24 cellular contexts compared by ENCODE assay signal in the genomic region with DNA sequence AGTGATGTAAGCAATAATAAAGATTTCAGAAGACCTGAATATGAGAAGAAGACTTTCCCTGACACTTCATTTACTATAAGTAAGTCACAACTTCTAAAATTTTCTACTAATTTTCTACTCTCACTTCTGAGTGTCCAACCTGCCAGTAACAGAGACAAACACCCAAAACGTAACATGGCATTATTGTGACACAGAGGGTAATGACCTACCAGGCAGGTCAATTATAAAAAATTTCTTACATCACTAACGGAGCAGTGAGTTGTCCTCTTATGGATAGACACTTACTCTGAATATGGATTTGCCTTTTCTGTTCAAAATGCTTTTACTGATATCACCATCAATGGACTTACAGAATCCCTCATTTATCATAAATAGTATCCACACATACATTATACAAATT.
DNase-seq lines count a peak whose midpoint lies in the region; ATAC-seq, FAIRE-seq and TF ChIP-seq lines count a peak whose summit lies in the region.
"Had no signal": no experiment of that assay in that cellular context is flagged by ENCODE, and none has a peak within 500 bp of the region (broad histone marks: within the 10 kb centered on the region; RNA-seq: fewer than 3 reads in every experiment).

No MANE protein-coding gene starts in this region.

- no peak overlapping the region for H3K4me2 ChIP-seq in HepG2 (ENCODE audit: low read depth, low read length)
- H3K4me2 ChIP-seq: BLaER1 had no signal

- H3K27ac ChIP-seq in liver (ENCODE audit: low read depth in 1 of 2, low read length in 2 of 2) (no peak overlapping the region), HepG2 (ENCODE audit: extremely low read length, insufficient read depth, low read length) (no peak overlapping the region), SJCRH30 (no peak overlapping the region)
- H3K27ac ChIP-seq: 22Rv1, BLaER1 had no signal

- H3K9ac ChIP-seq in liver (ENCODE audit: low read depth in 1 of 2, low read length in 2 of 2) (no peak overlapping the region), HepG2 (ENCODE audit: insufficient read depth, low read depth, low read length) (no peak overlapping the region)
- H3K9ac ChIP-seq: BLaER1 had no signal

- H4K20me1 ChIP-seq in HepG2 (ENCODE audit: insufficient read depth, low read length): no peaks in the 10 kb centered on the region
- H4K20me1 ChIP-seq: BLaER1 had no signal

- H3K9me3 ChIP-seq in liver (ENCODE audit: control insufficient read depth in 4 of 4, low read length in 3 of 4): no peaks in the 10 kb centered on the region
- no peaks in the 10 kb centered on the region; the same call in 1 of the 2 replicates for H3K9me3 ChIP-seq in HepG2 (ENCODE audit: low read length)
- H3K9me3 ChIP-seq in SJCRH30 (replicated peaks): no peaks in the 10 kb centered on the region
- H3K9me3 ChIP-seq: BE2C, BLaER1 had no signal

- H2AFZ ChIP-seq in HepG2 (ENCODE audit: low read length): no peak overlapping the region

- H3K4me3 ChIP-seq in liver (ENCODE audit: low read depth in 1 of 3, low read length in 3 of 3) (no peak overlapping the region), HepG2 (replicated peaks in 1 of 3; ENCODE audit: insufficient read depth in 1 of 3, low read depth in 2 of 3, low read length in 3 of 3) (no peak overlapping the region), SJCRH30 (no peak overlapping the region)
- H3K4me3 ChIP-seq: BLaER1, GM12878 had no signal

- FAIRE-seq in HepG2 (lab: Jason Lieb, UNC): no peak
- FAIRE-seq: GM12878, GM12892, GM18507 had no signal

- H3K4me1 ChIP-seq in liver (ENCODE audit: control insufficient read depth in 4 of 4, insufficient read depth in 4 of 4, low read length in 3 of 4) (peaks cover 0 to 2% (median 0%) of the 10 kb centered on the region in 4 donors), HepG2 (ENCODE audit: insufficient read depth, low read length) (no peaks in the 10 kb centered on the region), SJCRH30 (no peaks in the 10 kb centered on the region)
- H3K4me1 ChIP-seq: BE2C, BLaER1 had no signal

- POLR2A ChIA-PET in HepG2 (lab: Yijun Ruan, JAX): no interaction called here

- TF ChIP-seq EP300 in HepG2 (IDR thresholded peaks at IDR 0.05; ENCODE audit: low read depth in 2 of 2, low read length in 2 of 2): no peak
- TF ChIP-seq EP300 in HepG2 (CRISPR knock-in tag; IDR thresholded peaks at IDR 0.05; ENCODE audit: borderline replicate concordance): no peak

- no peak for TF ChIP-seq RAD21 in liver (IDR thresholded peaks at IDR 0.05)
- TF ChIP-seq RAD21 in HepG2 (CRISPR knock-in tag; IDR thresholded peaks at IDR 0.05): no peak

- no peak for ATAC-seq in HepG2
- peak; percentile 59 for ATAC-seq in left lobe of liver
- ATAC-seq: GM12878 had no signal

- WGBS in liver: 48% methylated on average over 2 of the region's 2 CpGs
- 0% methylated on average over 2 of the region's 2 CpGs for WGBS in HepG2 (ENCODE audit: low lambda C conversion rate)

- H3K79me2 ChIP-seq in HepG2 (ENCODE audit: insufficient read depth, low read length): no peaks in the 10 kb centered on the region

- no peak for TF ChIP-seq CTCF in liver (IDR thresholded peaks at IDR 0.05; ENCODE audit: low read depth, low read length, missing input control)
- TF ChIP-seq CTCF in HepG2 (CRISPR knock-in tag; IDR thresholded peaks at IDR 0.05): no peak

- no TSS peak for BruUV-seq in HepG2 (replicated peaks; lab: Mats Ljungman, UMichigan)

- H3K27me3 ChIP-seq in liver (ENCODE audit: control insufficient read depth in 4 of 4, insufficient read depth in 4 of 4, low read length in 3 of 4) (no peaks in the 10 kb centered on the region), HepG2 (ENCODE audit: control insufficient read depth in 1 of 2, insufficient read depth in 2 of 2, low read length in 2 of 2) (no peaks in the 10 kb centered on the region), SJCRH30 (no peaks in the 10 kb centered on the region)
- H3K27me3 ChIP-seq: BE2C had no signal

- in situ Hi-C loops in HepG2 (cut with HindIII; ENCODE audit: extremely low pct_ligation_motif_present, low pct_unique_long_range_greater_than_20kb): no loop called here

- CTCF ChIA-PET in HepG2 (lab: Yijun Ruan, JAX; ENCODE audit: low intra/inter-chr PET ratio, low total read pairs): no interaction called here

- H3K36me3 ChIP-seq in liver (ENCODE audit: control insufficient read depth in 4 of 4, insufficient read depth in 3 of 4, low read depth in 1 of 4, low read length in 3 of 4) (no peaks in the 10 kb centered on the region), HepG2 (replicated peaks in 1 of 2; ENCODE audit: control insufficient read depth in 1 of 2, insufficient read depth in 2 of 2, low read length in 2 of 2) (no peaks in the 10 kb centered on the region), SJCRH30 (no peaks in the 10 kb centered on the region)
- H3K36me3 ChIP-seq: BE2C, BLaER1 had no signal

- intact Hi-C loops in HepG2 (cut with micrococcal nuclease; ENCODE audit: unreplicated experiment): no loop called here

- DNase-seq in HepG2 (ENCODE audit: low spot score): no peak
- DNase-seq in left lobe of liver (ENCODE audit: low spot score): no peak
- DNase-seq in SIG-M5 (lab: John Stamatoyannopoulos, UW): no peak
- no peak for DNase-seq in SJCRH30
- DNase-seq: ACHN; BE2C; C1 segment of cervical spinal cord; CD4-positive, alpha-beta memory T cell; CD4-positive, CD25-positive, alpha-beta regulatory T cell; CD8-positive, alpha-beta memory T cell; COR-L47; DMS 273 treated with DMSO at 0.1 percent for 48 hours; DMS153; DMS53; DMS79; DND-41; EL; GDM1 had no signal

- TF ChIP-seq POLR2A in HepG2 (IDR thresholded peaks at IDR 0.05; ENCODE audit: insufficient read depth in 1 of 2, low read depth in 2 of 2, low read length in 2 of 2): no peak

TF ChIP-seq in liver, 16 proteins besides CTCF, POLR2A, EP300 and RAD21:
- peak; percentile 59 to 80 for TF ChIP-seq RXRA (IDR thresholded peaks at IDR 0.05)
- no peak for TF ChIP-seq NR2F2 (IDR thresholded peaks at IDR 0.05)

TF ChIP-seq in HepG2, 621 proteins besides CTCF, POLR2A, EP300 and RAD21:
- TF ChIP-seq ZNF724P (CRISPR knock-in tag; IDR thresholded peaks at IDR 0.05; ENCODE audit: borderline replicate concordance) (no peak), ZZZ3 (CRISPR knock-in tag; IDR thresholded peaks at IDR 0.05; ENCODE audit: borderline replicate concordance) (no peak), SUZ12 (IDR thresholded peaks at IDR 0.05; ENCODE audit: low read depth, low read length) (no peak), ZNF264 (CRISPR knock-in tag; IDR thresholded peaks at IDR 0.05) (no peak), ZNF441 (CRISPR knock-in tag; IDR thresholded peaks at IDR 0.05; ENCODE audit: borderline replicate concordance) (no peak), ZNF570 (CRISPR knock-in tag; IDR thresholded peaks at IDR 0.05; ENCODE audit: borderline replicate concordance) (no peak), ZNF644 (CRISPR knock-in tag; IDR thresholded peaks at IDR 0.05; ENCODE audit: low read depth) (no peak), ZNF468 (CRISPR knock-in tag; IDR thresholded peaks at IDR 0.05) (no peak), REL (CRISPR knock-in tag; conservative IDR thresholded peaks at IDR 0.05) (no peak), STAT5B (CRISPR knock-in tag; IDR thresholded peaks at IDR 0.05) (no peak), ZNF75D (CRISPR knock-in tag; IDR thresholded peaks at IDR 0.05; ENCODE audit: borderline replicate concordance) (no peak)
- TF ChIP-seq, protein P1, sequence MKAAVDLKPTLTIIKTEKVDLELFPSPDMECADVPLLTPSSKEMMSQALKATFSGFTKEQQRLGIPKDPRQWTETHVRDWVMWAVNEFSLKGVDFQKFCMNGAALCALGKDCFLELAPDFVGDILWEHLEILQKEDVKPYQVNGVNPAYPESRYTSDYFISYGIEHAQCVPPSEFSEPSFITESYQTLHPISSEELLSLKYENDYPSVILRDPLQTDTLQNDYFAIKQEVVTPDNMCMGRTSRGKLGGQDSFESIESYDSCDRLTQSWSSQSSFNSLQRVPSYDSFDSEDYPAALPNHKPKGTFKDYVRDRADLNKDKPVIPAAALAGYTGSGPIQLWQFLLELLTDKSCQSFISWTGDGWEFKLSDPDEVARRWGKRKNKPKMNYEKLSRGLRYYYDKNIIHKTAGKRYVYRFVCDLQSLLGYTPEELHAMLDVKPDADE (CRISPR knock-in tag; IDR thresholded peaks at IDR 0.05): no peak
